ENCODE assay signal across 7 cellular contexts in the genomic region with DNA sequence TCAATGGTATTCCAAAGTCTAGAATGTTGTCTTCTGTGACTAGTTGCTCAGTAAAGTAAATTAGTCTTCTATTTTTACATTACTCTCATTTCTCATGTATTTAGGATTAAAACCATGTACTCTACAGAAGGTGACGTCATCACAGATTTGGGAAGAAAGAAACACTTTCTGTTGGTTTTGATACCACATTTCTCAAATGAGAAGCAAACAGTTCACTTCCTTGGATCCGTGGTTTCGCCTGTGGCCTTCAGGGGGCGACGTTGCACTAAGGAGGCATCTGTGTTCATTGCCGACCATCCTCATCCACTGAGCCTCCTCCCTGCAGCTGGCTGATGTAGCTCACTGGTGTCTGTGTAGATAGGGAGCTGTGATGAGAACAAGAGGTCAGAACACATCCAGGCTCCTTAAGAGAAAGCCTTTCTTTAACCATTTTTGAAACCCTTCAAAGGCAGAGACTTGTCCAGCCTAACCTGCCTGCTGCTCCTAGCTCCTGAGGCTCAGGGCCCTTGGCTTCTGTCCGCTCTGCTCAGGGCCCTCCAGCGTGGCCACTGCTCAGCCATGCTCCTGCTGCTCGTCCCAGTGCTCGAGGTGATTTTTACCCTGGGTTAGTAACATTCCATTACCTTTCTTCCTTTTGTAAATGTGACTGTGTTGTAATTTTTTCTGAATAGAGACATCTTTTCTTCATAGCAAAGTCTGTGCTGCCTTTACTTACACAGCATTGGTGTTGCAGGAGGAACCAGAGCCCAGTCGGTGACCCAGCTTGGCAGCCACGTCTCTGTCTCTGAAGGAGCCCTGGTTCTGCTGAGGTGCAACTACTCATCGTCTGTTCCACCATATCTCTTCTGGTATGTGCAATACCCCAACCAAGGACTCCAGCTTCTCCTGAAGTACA.
DNase-seq lines count a peak whose midpoint lies in the region; ATAC-seq, FAIRE-seq and TF ChIP-seq lines count a peak whose summit lies in the region.

No MANE protein-coding gene starts in this region.

- TF ChIP-seq CTCF in H1 (IDR thresholded peaks at IDR 0.05; ENCODE audit: control extremely low read depth in 1 of 3, insufficient read depth in 1 of 3, low read depth in 1 of 3, low read length in 3 of 3), result peak; percentile 53 to 77 (median 69)

- H3K23ac ChIP-seq in H1 (ENCODE audit: insufficient read length), result no peak overlapping the region

- no peak for TF ChIP-seq POLR2A in H1 (IDR thresholded peaks at IDR 0.05; ENCODE audit: control extremely low read depth in 1 of 2, low read depth in 2 of 2, low read length in 2 of 2)

- H3K18ac ChIP-seq in H1 (ENCODE audit: extremely low read depth, low read length), result no peak overlapping the region

- H2BK15ac ChIP-seq in H1 (ENCODE audit: low read length), result no peak overlapping the region

- H3K36me3 ChIP-seq in H1 (ENCODE audit: control insufficient read depth in 2 of 4, insufficient read depth in 4 of 4, low read length in 3 of 4), result no peaks in the 10 kb centered on the region

- H2BK12ac ChIP-seq in H1 (ENCODE audit: low read depth, low read length), result no peak overlapping the region

- POLR2A ChIA-PET in H1 (lab: Charles Lee; ENCODE audit: partially characterized antibody), result no interaction called here

- H3K23me2 ChIP-seq in H1 (ENCODE audit: low read depth, low read length), result no peaks in the 10 kb centered on the region

- no peak overlapping the region for H2BK5ac ChIP-seq in H1 (ENCODE audit: low read depth, low read length)

- no peaks in the 10 kb centered on the region for H4K20me1 ChIP-seq in H1 (replicated peaks in 1 of 2; ENCODE audit: control insufficient read depth in 1 of 2, insufficient read depth in 2 of 2, low read length in 2 of 2)

- no peaks in the 10 kb centered on the region for H3K79me1 ChIP-seq in H1 (ENCODE audit: low read depth, low read length)

- no peak overlapping the region for H3K27ac ChIP-seq in H1 (ENCODE audit: low read depth, low read length)

- peak overlapping the region; percentile 68 for H2AFZ ChIP-seq in H1 (ENCODE audit: low read length)

- H4K5ac ChIP-seq in H1 (ENCODE audit: insufficient read length, low read depth, low read length), result no peak overlapping the region

- no peak overlapping the region for H3K4me2 ChIP-seq in H1 (ENCODE audit: insufficient read depth in 1 of 2, low read depth in 2 of 2, low read length in 2 of 2)

- H3K56ac ChIP-seq in H1 (replicated peaks; ENCODE audit: insufficient read length, low read depth, low read length), result no peak overlapping the region

- H2BK20ac ChIP-seq in H1 (ENCODE audit: low read length), result no peak overlapping the region

- no peak overlapping the region for H2AK5ac ChIP-seq in H1 (ENCODE audit: low read depth, low read length)

- no peaks in the 10 kb centered on the region for H3K4me1 ChIP-seq in H1 (replicated peaks in 1 of 4; ENCODE audit: control insufficient read depth in 3 of 4, insufficient read depth in 4 of 4, low read length in 3 of 4)

- whole genome bisulfite sequencing in H1 (ENCODE audit: extremely low coverage in 1 of 2, insufficient coverage in 1 of 2, insufficient read length in 1 of 2, insufficient replicate concordance in 2 of 2, low coverage in 1 of 2, low lambda C conversion rate in 2 of 2, missing lambda C conversion rate in 1 of 2), 2 experiments, result 51% methylated on average over 13 of the region's 13 CpGs; no CpG with 5 or more reads in 1 of the 2 experiments

- peak; percentile 98 for FAIRE-seq in H1 (lab: Jason Lieb, UNC)

- no peak overlapping the region for H3K4me3 ChIP-seq in H1 (ENCODE audit: extremely low read depth in 1 of 4, insufficient read depth in 2 of 4, low read depth in 3 of 4, low read length in 4 of 4)

- peak; percentile 41 to 50 for DNase-seq in activated CD4-positive, alpha-beta T cell treated with anti-CD3 and anti-CD28 coated beads for 4 hours
- peak in 1 of 2 experiments; percentile 66 for DNase-seq in H1 (ENCODE audit: low read depth in 1 of 2, low spot score in 2 of 2)
- DNase-seq in stimulated activated CD4-positive, alpha-beta T cell treated with anti-CD3 and anti-CD28 coated beads, Interleukin-4, amount 100 ng/mL, for 1 hour, result peak; percentile 58
- no peak for DNase-seq in NCI-H446 treated with DMSO at 0.1 percent for 48 hours (lab: John Stamatoyannopoulos, UW)
- DNase-seq in COR-L47 (lab: John Stamatoyannopoulos, UW), result no peak
- no peak for DNase-seq in NCI-H2196 (lab: John Stamatoyannopoulos, UW; ENCODE audit: unreplicated experiment)

- ATAC-seq in HG03342 (IDR thresholded peaks at IDR 0.05; ENCODE audit: unreplicated experiment), result peak; percentile 47

- no peaks in the 10 kb centered on the region for H3K9me3 ChIP-seq in H1 (ENCODE audit: insufficient read depth in 2 of 2, low read depth in 1 of 2, low read length in 1 of 2)

- no peak overlapping the region for H3K9ac ChIP-seq in H1 (replicated peaks in 1 of 4; ENCODE audit: extremely low read depth in 1 of 4, low read depth in 3 of 4, low read length in 3 of 4)

- CTCF ChIA-PET in H1 (lab: Charles Lee; ENCODE audit: partially characterized antibody), result interaction anchor here (0.7 to 7.1 kb wide), 15 partner anchors 8 to 96 kb away, joined by 3 to 41 read pairs (median 3); no protein-coding TSS in a partner anchor

- H2BK120ac ChIP-seq in H1 (replicated peaks; ENCODE audit: low read depth, low read length), result no peak overlapping the region

- TF ChIP-seq RAD21 in H1 (IDR thresholded peaks at IDR 0.05 in 1 of 2, conservative IDR thresholded peaks at IDR 0.05 in 1 of 2; ENCODE audit: low read depth in 2 of 2, low read length in 2 of 2), result peak; percentile 51 to 57

- no peak overlapping the region for H3K4ac ChIP-seq in H1 (replicated peaks; ENCODE audit: insufficient read length, low read depth, low read length)

- no peaks in the 10 kb centered on the region for H3K27me3 ChIP-seq in H1 (replicated peaks in 1 of 4; ENCODE audit: control insufficient read depth in 3 of 4, extremely low read depth in 1 of 4, insufficient read depth in 3 of 4, low read length in 3 of 4)

- no peaks in the 10 kb centered on the region for H3K79me2 ChIP-seq in H1 (ENCODE audit: control insufficient read depth in 1 of 2, insufficient read depth in 2 of 2, low read length in 2 of 2)

- H4K8ac ChIP-seq in H1 (ENCODE audit: extremely low read depth, insufficient read depth, low read length), result no peak overlapping the region

- H4K91ac ChIP-seq in H1 (replicated peaks; ENCODE audit: insufficient read length, low read length), result no peak overlapping the region

- no peak for TF ChIP-seq EP300 in H1 (IDR thresholded peaks at IDR 0.05; ENCODE audit: borderline replicate concordance in 1 of 2, low read depth in 2 of 2, low read length in 2 of 2)

- no peak overlapping the region for H3K14ac ChIP-seq in H1 (ENCODE audit: insufficient read length)

TF ChIP-seq in H1, 55 proteins besides CTCF, POLR2A, EP300 and RAD21:
- TF ChIP-seq, protein P1, sequence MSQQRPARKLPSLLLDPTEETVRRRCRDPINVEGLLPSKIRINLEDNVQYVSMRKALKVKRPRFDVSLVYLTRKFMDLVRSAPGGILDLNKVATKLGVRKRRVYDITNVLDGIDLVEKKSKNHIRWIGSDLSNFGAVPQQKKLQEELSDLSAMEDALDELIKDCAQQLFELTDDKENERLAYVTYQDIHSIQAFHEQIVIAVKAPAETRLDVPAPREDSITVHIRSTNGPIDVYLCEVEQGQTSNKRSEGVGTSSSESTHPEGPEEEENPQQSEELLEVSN (IDR thresholded peaks at IDR 0.05), result no peak
- peak; percentile 89 for TF ChIP-seq JUND (IDR thresholded peaks at IDR 0.05; ENCODE audit: low read length)

Comparison
In these comparisons a context has a peak if more than half of its experiments do, and no peak if none do; other contexts are left out.
1. DNase-seq: peak in activated CD4-positive, alpha-beta T cell treated with anti-CD3 and anti-CD28 coated beads for 4 hours (2 of 2) and stimulated activated CD4-positive, alpha-beta T cell treated with anti-CD3 and anti-CD28 coated beads, Interleukin-4, amount 100 ng/mL, for 1 hour (single experiment); none in NCI-H446 treated with DMSO at 0.1 percent for 48 hours (single experiment), COR-L47 (single experiment) and NCI-H2196 (single experiment).